Comparison of ENCODE assay signal across 1 cellular context in the genomic region with DNA sequence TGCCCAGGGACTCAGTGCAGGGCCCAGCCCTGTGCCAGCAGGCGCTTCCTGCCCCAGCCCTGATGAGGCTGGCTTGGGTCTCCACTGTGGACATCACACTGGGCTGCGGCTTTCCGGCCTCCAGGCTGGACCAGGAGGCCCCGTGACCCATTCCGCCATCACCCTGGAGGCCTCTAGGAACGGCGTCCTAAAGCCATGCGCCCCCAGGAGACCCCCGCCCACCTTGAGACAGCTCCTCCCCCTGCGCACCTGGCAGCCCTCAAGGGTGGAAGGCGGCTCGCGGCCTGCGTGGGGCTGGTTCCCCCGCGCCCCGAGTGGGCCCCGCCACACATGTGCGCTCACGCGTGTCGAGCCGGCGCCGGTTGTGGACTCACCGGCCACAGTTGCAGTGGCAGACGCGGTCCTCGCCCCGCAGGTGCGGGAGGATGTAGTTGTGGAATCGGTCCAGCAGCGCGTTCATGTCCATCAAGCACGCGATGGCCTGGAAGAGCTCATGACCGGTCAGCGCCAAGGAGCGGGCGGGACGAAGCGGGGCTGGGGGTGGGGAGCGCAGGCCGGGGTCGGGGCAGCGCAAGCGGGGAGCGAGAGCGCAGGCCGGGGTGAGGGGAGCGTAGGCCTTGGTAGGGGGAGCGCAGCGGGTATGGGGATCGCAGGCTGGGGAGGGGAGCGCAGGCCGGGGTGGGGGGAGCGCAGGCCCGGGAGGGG.
TF ChIP-seq lines count a peak whose summit lies in the region.

No MANE protein-coding gene starts in this region.

TF ChIP-seq in GM23338, 12 proteins besides CTCF, POLR2A, EP300 and RAD21 (continued from another document):
- TF ChIP-seq, protein P1, sequence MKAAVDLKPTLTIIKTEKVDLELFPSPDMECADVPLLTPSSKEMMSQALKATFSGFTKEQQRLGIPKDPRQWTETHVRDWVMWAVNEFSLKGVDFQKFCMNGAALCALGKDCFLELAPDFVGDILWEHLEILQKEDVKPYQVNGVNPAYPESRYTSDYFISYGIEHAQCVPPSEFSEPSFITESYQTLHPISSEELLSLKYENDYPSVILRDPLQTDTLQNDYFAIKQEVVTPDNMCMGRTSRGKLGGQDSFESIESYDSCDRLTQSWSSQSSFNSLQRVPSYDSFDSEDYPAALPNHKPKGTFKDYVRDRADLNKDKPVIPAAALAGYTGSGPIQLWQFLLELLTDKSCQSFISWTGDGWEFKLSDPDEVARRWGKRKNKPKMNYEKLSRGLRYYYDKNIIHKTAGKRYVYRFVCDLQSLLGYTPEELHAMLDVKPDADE (IDR thresholded peaks at IDR 0.05), result no peak
- no peak for TF ChIP-seq ZNF114 (CRISPR knock-in tag; IDR thresholded peaks at IDR 0.05)
- TF ChIP-seq, protein P2, sequence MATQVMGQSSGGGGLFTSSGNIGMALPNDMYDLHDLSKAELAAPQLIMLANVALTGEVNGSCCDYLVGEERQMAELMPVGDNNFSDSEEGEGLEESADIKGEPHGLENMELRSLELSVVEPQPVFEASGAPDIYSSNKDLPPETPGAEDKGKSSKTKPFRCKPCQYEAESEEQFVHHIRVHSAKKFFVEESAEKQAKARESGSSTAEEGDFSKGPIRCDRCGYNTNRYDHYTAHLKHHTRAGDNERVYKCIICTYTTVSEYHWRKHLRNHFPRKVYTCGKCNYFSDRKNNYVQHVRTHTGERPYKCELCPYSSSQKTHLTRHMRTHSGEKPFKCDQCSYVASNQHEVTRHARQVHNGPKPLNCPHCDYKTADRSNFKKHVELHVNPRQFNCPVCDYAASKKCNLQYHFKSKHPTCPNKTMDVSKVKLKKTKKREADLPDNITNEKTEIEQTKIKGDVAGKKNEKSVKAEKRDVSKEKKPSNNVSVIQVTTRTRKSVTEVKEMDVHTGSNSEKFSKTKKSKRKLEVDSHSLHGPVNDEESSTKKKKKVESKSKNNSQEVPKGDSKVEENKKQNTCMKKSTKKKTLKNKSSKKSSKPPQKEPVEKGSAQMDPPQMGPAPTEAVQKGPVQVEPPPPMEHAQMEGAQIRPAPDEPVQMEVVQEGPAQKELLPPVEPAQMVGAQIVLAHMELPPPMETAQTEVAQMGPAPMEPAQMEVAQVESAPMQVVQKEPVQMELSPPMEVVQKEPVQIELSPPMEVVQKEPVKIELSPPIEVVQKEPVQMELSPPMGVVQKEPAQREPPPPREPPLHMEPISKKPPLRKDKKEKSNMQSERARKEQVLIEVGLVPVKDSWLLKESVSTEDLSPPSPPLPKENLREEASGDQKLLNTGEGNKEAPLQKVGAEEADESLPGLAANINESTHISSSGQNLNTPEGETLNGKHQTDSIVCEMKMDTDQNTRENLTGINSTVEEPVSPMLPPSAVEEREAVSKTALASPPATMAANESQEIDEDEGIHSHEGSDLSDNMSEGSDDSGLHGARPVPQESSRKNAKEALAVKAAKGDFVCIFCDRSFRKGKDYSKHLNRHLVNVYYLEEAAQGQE (IDR thresholded peaks at IDR 0.05; ENCODE audit: unreplicated experiment), result no peak
- no peak for TF ChIP-seq EZH2 (IDR thresholded peaks at IDR 0.05; ENCODE audit: low read depth, unreplicated experiment)
- TF ChIP-seq CREB1 (CRISPR knock-in tag; IDR thresholded peaks at IDR 0.05; ENCODE audit: low read depth), result no peak
- TF ChIP-seq POLR2AphosphoS5 (IDR thresholded peaks at IDR 0.05; ENCODE audit: low read depth), result no peak
- TF ChIP-seq STAT1 (IDR thresholded peaks at IDR 0.05; ENCODE audit: unreplicated experiment), result no peak
- TF ChIP-seq ZNF331 (CRISPR knock-in tag; IDR thresholded peaks at IDR 0.05; ENCODE audit: low read depth), result no peak
- no peak for TF ChIP-seq EZH2phosphoT487 (IDR thresholded peaks at IDR 0.05; ENCODE audit: unreplicated experiment)
- TF ChIP-seq JUNB (IDR thresholded peaks at IDR 0.05; ENCODE audit: unreplicated experiment), result no peak
- TF ChIP-seq NANOG (IDR thresholded peaks at IDR 0.05; ENCODE audit: borderline replicate concordance), result no peak
